In the genomic region with DNA sequence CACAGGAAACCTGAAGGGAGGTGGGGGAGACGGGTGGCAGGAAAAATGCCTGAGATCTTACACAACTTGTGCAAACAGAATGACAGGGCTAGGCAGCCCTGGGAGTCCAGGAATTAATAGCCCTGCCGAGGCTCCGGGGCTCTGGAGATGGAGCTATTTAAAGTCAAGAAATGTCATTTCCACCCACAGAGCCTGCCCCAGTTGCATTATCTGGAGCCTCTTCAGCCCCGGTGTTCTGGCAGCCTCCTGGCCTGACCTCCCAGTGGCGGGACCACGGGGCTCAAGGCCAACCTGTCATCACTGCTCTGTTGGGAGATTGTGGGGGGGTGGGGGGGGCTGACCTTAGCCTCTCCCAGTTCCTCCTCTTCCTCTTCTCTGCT, we compare ENCODE assay signal across 11 cellular contexts. TPM values are rescaled to one million over a fixed set of nuclear protein-coding genes. Genes with fewer than 3 reads are reported as not detected.
DNase-seq lines count a peak whose midpoint lies in the region; ATAC-seq and TF ChIP-seq lines count a peak whose summit lies in the region.
"Had no signal": no experiment of that assay in that cellular context is flagged by ENCODE, and none has a peak within 500 bp of the region (broad histone marks: within the 10 kb centered on the region; RNA-seq: fewer than 3 reads in every experiment).

No MANE protein-coding gene starts in this region.

- H3K27me3 ChIP-seq in hepatocyte (no peaks in the 10 kb centered on the region), thyroid gland (no peaks in the 10 kb centered on the region), endodermal cell (ENCODE audit: control insufficient read depth, insufficient read depth, low read length, poor library complexity, severe bottlenecking) (peaks cover 93% of the 10 kb centered on the region)

- H3K4me3 ChIP-seq in astrocyte of the spinal cord (ENCODE audit: low read depth, low read length) (no peak overlapping the region), hepatocyte (no peak overlapping the region), thyroid gland (replicated peaks in 1 of 3) (no peak overlapping the region), endodermal cell (ENCODE audit: low read length) (no peak overlapping the region)
- H3K4me3 ChIP-seq: mucosa of descending colon, smooth muscle cell had no signal

- no peaks in the 10 kb centered on the region for H4K20me1 ChIP-seq in hepatocyte (ENCODE audit: insufficient read depth, poor library complexity, severe bottlenecking)

- DNase-seq in HuH-7 (ENCODE audit: low spot score): peak; percentile 79
- DNase-seq in astrocyte of the spinal cord (ENCODE audit: low read depth, low spot score): peak; percentile 65
- peak; percentile 70 for DNase-seq in hepatocyte (ENCODE audit: low spot score)
- DNase-seq in thyroid gland: peak in 1 of 2 donors; percentile 18
- DNase-seq in stimulated activated CD4-positive, alpha-beta T cell treated with anti-CD3 and anti-CD28 coated beads, Interleukin-15, amount 100 ng/mL, for 24 hours: no peak
- no peak for DNase-seq in activated naive CD4-positive, alpha-beta T cell (lab: John Stamatoyannopoulos, UW)
- DNase-seq in effector memory CD8-positive, alpha-beta T cell: no peak
- DNase-seq in endodermal cell: no peak
- DNase-seq: mucosa of descending colon had no signal

- intact Hi-C loops in thyroid gland (cut with DNase I): no loop called here

- H3K27ac ChIP-seq in hepatocyte: peak overlapping the region; percentile 1
- H3K27ac ChIP-seq in thyroid gland: peak overlapping the region in 2 of 3 donors; percentile 45 to 58
- H3K27ac ChIP-seq in endodermal cell (ENCODE audit: low read depth, low read length): no peak overlapping the region

- H3K27ac Mint-ChIP-seq in effector memory CD8-positive, alpha-beta T cell: no peak overlapping the region
- H3K27ac Mint-ChIP-seq in endodermal cell: no peak overlapping the region

- H3K4me1 Mint-ChIP-seq in effector memory CD8-positive, alpha-beta T cell (ENCODE audit: low read depth in 2 of 2): peaks cover 0 to 4% of the 10 kb centered on the region in 2 donors
- H3K4me1 Mint-ChIP-seq in endodermal cell: peaks cover 10% of the 10 kb centered on the region

- H3K4me3 Mint-ChIP-seq in effector memory CD8-positive, alpha-beta T cell: no peak overlapping the region
- H3K4me3 Mint-ChIP-seq in endodermal cell: no peak overlapping the region

- H3K9me3 ChIP-seq in hepatocyte (ENCODE audit: low read depth) (no peaks in the 10 kb centered on the region), thyroid gland (no peaks in the 10 kb centered on the region), endodermal cell (ENCODE audit: control insufficient read depth, low read length) (peaks cover 16% of the 10 kb centered on the region)
- H3K9me3 ChIP-seq: mucosa of descending colon had no signal

- no peaks in the 10 kb centered on the region for H3K36me3 ChIP-seq in hepatocyte (replicated peaks; ENCODE audit: insufficient read depth, low read depth)
- no peaks in the 10 kb centered on the region for H3K36me3 ChIP-seq in thyroid gland
- no peaks in the 10 kb centered on the region for H3K36me3 ChIP-seq in endodermal cell (ENCODE audit: control insufficient read depth, insufficient read depth, low read length)

- in situ Hi-C loops in astrocyte of the spinal cord (cut with HindIII; ENCODE audit: low sequenced_read_pairs): no loop called here

- 24% methylated on average over 6 of the region's 6 CpGs for WGBS in hepatocyte (ENCODE audit: low lambda C conversion rate, missing lambda C conversion rate)
- WGBS in thyroid gland, 2 donors: 32 to 46% methylated on average over 5 to 6 of the region's 6 CpGs
- WGBS in endodermal cell (ENCODE audit: insufficient coverage in 1 of 2, insufficient read length in 1 of 2), 2 experiments: 66 to 88% methylated on average over 3 to 5 of the region's 6 CpGs

- H3K9ac ChIP-seq in endodermal cell (ENCODE audit: extremely low read depth, low read length, poor library complexity, severe bottlenecking): no peak overlapping the region

- H3K9me3 Mint-ChIP-seq in effector memory CD8-positive, alpha-beta T cell: no peaks in the 10 kb centered on the region
- peaks cover 5% of the 10 kb centered on the region for H3K9me3 Mint-ChIP-seq in endodermal cell

- H2AFZ ChIP-seq in hepatocyte: no peak overlapping the region

- no peak for TF ChIP-seq CTCF in astrocyte of the spinal cord (IDR thresholded peaks at IDR 0.05; ENCODE audit: low read depth, low read length)
- TF ChIP-seq CTCF in hepatocyte (IDR thresholded peaks at IDR 0.05; ENCODE audit: poor library complexity): no peak
- no peak for TF ChIP-seq CTCF in thyroid gland (IDR thresholded peaks at IDR 0.05)
- no peak for TF ChIP-seq CTCF in endodermal cell (conservative IDR thresholded peaks at IDR 0.05)

- H3K27me3 Mint-ChIP-seq in effector memory CD8-positive, alpha-beta T cell: peaks cover 36 to 38% of the 10 kb centered on the region in 2 donors
- peaks cover 85% of the 10 kb centered on the region for H3K27me3 Mint-ChIP-seq in endodermal cell (ENCODE audit: insufficient read depth)

- H3K4me1 ChIP-seq in hepatocyte (ENCODE audit: insufficient read depth) (peaks cover 23% of the 10 kb centered on the region), thyroid gland (peaks cover 26 to 53% of the 10 kb centered on the region in 2 donors), endodermal cell (ENCODE audit: control insufficient read depth, insufficient read depth, low read length) (peaks cover 4% of the 10 kb centered on the region)

- H3K79me2 ChIP-seq in hepatocyte: no peaks in the 10 kb centered on the region

- peak overlapping the region; percentile 42 for H3K4me2 ChIP-seq in hepatocyte
- H3K4me2 ChIP-seq: smooth muscle cell had no signal

- TF ChIP-seq POLR2A in thyroid gland (IDR thresholded peaks at IDR 0.05): no peak

- no peak for ATAC-seq in effector memory CD8-positive, alpha-beta T cell (replicated peaks)
- ATAC-seq: mucosa of descending colon had no signal

- no peaks in the 10 kb centered on the region for H3K36me3 Mint-ChIP-seq in effector memory CD8-positive, alpha-beta T cell (ENCODE audit: insufficient read depth)
- H3K36me3 Mint-ChIP-seq in endodermal cell (ENCODE audit: low read depth): no peaks in the 10 kb centered on the region

- no peaks in the 10 kb centered on the region for H3K9me2 ChIP-seq in hepatocyte (replicated peaks; ENCODE audit: insufficient read depth)

RNA-seq across cellular contexts. Expression of gene SCUBE3, which starts 28.5 kb away (rescaled TPM):
- 6.1 and 8.7 TPM in 2 replicates for total RNA-seq in hepatocyte
- 10.2 and 19.6 TPM in 2 replicates for polyA plus RNA-seq in hepatocyte
- 100 to 1,000 TPM in 1 of 4 donors, 10 to 100 TPM in 3; 45.5 to 119 (median 66.3) TPM for total RNA-seq in thyroid gland
- under 1 TPM; 0.27 to 0.86 TPM for total RNA-seq in endodermal cell
- polyA plus RNA-seq in endodermal cell (2013, experiment 1 of 2): 22.4 TPM
- polyA plus RNA-seq in endodermal cell (2013, experiment 2 of 2): 18.8 TPM

RNA-seq across cellular contexts. Expression of gene TCP11, which starts 44.2 kb away (rescaled TPM):
- total RNA-seq in hepatocyte (not detected in 2 replicates), thyroid gland (1 to 10 TPM in 2 of 4 donors, not detected in 2; 1.0 to 2.8 TPM), endodermal cell (not detected)
- polyA plus RNA-seq in hepatocyte: not detected in 2 replicates
- polyA plus RNA-seq in endodermal cell (2013, experiment 1 of 2): 1.1 TPM
- polyA plus RNA-seq in endodermal cell (2013, experiment 2 of 2): 0.21 TPM
- total RNA-seq: cerebellum, mucosa of descending colon, smooth muscle cell had no signal

Comparison
In these comparisons a context has a peak if more than half of its experiments do, and no peak if none do; other contexts are left out.
1. DNase-seq: peak in HuH-7 (single experiment), astrocyte of the spinal cord (single experiment) and hepatocyte (single experiment); none in stimulated activated CD4-positive, alpha-beta T cell treated with anti-CD3 and anti-CD28 coated beads, Interleukin-15, amount 100 ng/mL, for 24 hours (single experiment), activated naive CD4-positive, alpha-beta T cell (0 of 4), effector memory CD8-positive, alpha-beta T cell (0 of 3) and endodermal cell (single experiment).